ENCODE assay signal across 26 cellular contexts in the genomic region with DNA sequence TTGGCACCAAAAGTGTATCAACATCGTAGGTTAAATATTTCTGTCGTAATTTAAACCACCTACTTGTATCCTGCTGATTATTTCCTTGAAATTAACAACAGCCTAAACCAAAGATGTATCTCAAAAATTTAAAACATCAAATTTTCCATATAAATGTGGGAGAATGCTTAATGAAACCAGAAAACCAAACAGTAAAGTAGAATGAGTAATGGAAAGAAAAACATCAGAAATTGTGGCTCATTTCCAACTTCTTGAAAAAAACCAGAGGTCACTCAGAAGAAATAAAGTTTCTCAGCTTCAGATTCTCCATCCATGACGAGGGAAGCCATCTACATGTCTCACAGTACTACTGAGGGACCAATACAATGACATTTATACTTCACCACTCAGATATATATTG.
A peak's percentile ranks its signal among the peaks of the same experiment; 100 is the strongest.
DNase-seq lines count a peak whose midpoint lies in the region; ATAC-seq and TF ChIP-seq lines count a peak whose summit lies in the region.
"Had no signal": no experiment of that assay in that cellular context is flagged by ENCODE, and none has a peak within 500 bp of the region (broad histone marks: within the 10 kb centered on the region; RNA-seq: fewer than 3 reads in every experiment).

No MANE protein-coding gene starts in this region.

- POLR2A ChIA-PET in IMR-90 (lab: Charles Lee; ENCODE audit: unreplicated experiment) = no interaction called here

- no peak overlapping the region for H3K56ac ChIP-seq in IMR-90 (ENCODE audit: extremely low read depth, insufficient read depth, low read length)

- H3K36me3 ChIP-seq in IMR-90 (ENCODE audit: control insufficient read depth, insufficient read depth, low read length) = no peaks in the 10 kb centered on the region
- H3K36me3 ChIP-seq in psoas muscle (ENCODE audit: insufficient read depth in 1 of 2, low read depth in 1 of 2) = no peaks in the 10 kb centered on the region
- H3K36me3 ChIP-seq: uterus had no signal

- H3K4me1 ChIP-seq in IMR-90 (ENCODE audit: control insufficient read depth, insufficient read depth, low read length) (no peaks in the 10 kb centered on the region), psoas muscle (no peaks in the 10 kb centered on the region)
- H3K4me1 ChIP-seq: testis, uterus had no signal

- no peak overlapping the region for H3K4me3 ChIP-seq in IMR-90 (ENCODE audit: insufficient read depth, low read depth, low read length)
- no peak overlapping the region for H3K4me3 ChIP-seq in astrocyte of the spinal cord (ENCODE audit: low read depth, low read length)
- H3K4me3 ChIP-seq in fibroblast of pulmonary artery (replicated peaks; ENCODE audit: low read depth, low read length) = no peak overlapping the region
- no peak overlapping the region for H3K4me3 ChIP-seq in psoas muscle
- H3K4me3 ChIP-seq: GM23248, mucosa of descending colon, SK-N-MC, testis, uterus had no signal

- H3K27me3 ChIP-seq in IMR-90 (ENCODE audit: control insufficient read depth, insufficient read depth, low read length) = no peaks in the 10 kb centered on the region
- no peaks in the 10 kb centered on the region for H3K27me3 ChIP-seq in psoas muscle (ENCODE audit: insufficient read depth in 3 of 3, low read length in 2 of 3)
- H3K27me3 ChIP-seq: testis, uterus had no signal

- no peaks in the 10 kb centered on the region for H3K36me3 Mint-ChIP-seq in activated naive CD4-positive, alpha-beta T cell treated with anti-CD3 and anti-CD28 coated beads, Interleukin-2, amount 10 ng/mL, durations not matched to agents 7 days and 5 days
- H3K36me3 Mint-ChIP-seq: stimulated activated naive B cell treated with anti-CD40 and anti-IgM and Interleukin-4, amounts not matched to agents 10 μg/mL and 1 μg/mL and 100 μg/mL, for 72 hours; WTC11 had no signal

- H2AK9ac ChIP-seq in IMR-90 (replicated peaks; ENCODE audit: low read depth, low read length, poor library complexity) = no peak overlapping the region

- no peak overlapping the region for H2AK5ac ChIP-seq in IMR-90 (ENCODE audit: low read depth, low read length)

- H2AFZ ChIP-seq in IMR-90 (replicated peaks; ENCODE audit: low read length, poor library complexity) = no peak overlapping the region
- H2AFZ ChIP-seq: GM23248 had no signal

- intact Hi-C loops in IMR-90 (cut with micrococcal nuclease) (no loop called here), psoas muscle (cut with DNase I) (no loop called here)

- no peaks in the 10 kb centered on the region for H3K79me1 ChIP-seq in IMR-90 (ENCODE audit: low read depth in 1 of 2, low read length in 2 of 2)

- no peaks in the 10 kb centered on the region for H3K9me3 ChIP-seq in IMR-90 (ENCODE audit: control insufficient read depth, insufficient read depth, low read length)
- no peaks in the 10 kb centered on the region for H3K9me3 ChIP-seq in psoas muscle
- H3K9me3 ChIP-seq: mucosa of descending colon, testis, uterus had no signal

- no peaks in the 10 kb centered on the region for H3K27me3 Mint-ChIP-seq in activated naive CD4-positive, alpha-beta T cell treated with anti-CD3 and anti-CD28 coated beads, Interleukin-2, amount 10 ng/mL, durations not matched to agents 7 days and 5 days
- H3K27me3 Mint-ChIP-seq: stimulated activated naive B cell treated with anti-CD40 and anti-IgM and Interleukin-4, amounts not matched to agents 10 μg/mL and 1 μg/mL and 100 μg/mL, for 72 hours had no signal

- H3K4me1 Mint-ChIP-seq in activated naive CD4-positive, alpha-beta T cell treated with anti-CD3 and anti-CD28 coated beads, Interleukin-2, amount 10 ng/mL, durations not matched to agents 7 days and 5 days = no peaks in the 10 kb centered on the region
- H3K4me1 Mint-ChIP-seq: nephron progenitor cell; stimulated activated naive B cell treated with anti-CD40 and anti-IgM and Interleukin-4, amounts not matched to agents 10 μg/mL and 1 μg/mL and 100 μg/mL, for 72 hours; WTC11 had no signal

- no peak overlapping the region for H3K27ac ChIP-seq in IMR-90 (ENCODE audit: insufficient read depth, low read length)
- H3K27ac ChIP-seq in psoas muscle = no peak overlapping the region
- H3K27ac ChIP-seq: C4-2B, GM23248, RWPE1, SK-N-MC, testis, uterus had no signal

- no peak overlapping the region for H4K5ac ChIP-seq in IMR-90 (ENCODE audit: low read depth, low read length)

- H3K9me1 ChIP-seq in IMR-90 (ENCODE audit: insufficient read depth, low read length) = no peaks in the 10 kb centered on the region

- H2BK15ac ChIP-seq in IMR-90 (ENCODE audit: low read depth, low read length) = no peak overlapping the region

- in situ Hi-C loops in IMR-90 (cut with MboI; ENCODE audit: low sequenced_read_pairs) (no loop called here), astrocyte of the spinal cord (cut with HindIII; ENCODE audit: low sequenced_read_pairs) (no loop called here)

- no peaks in the 10 kb centered on the region for H3K9me3 Mint-ChIP-seq in activated naive CD4-positive, alpha-beta T cell treated with anti-CD3 and anti-CD28 coated beads, Interleukin-2, amount 10 ng/mL, durations not matched to agents 7 days and 5 days
- H3K9me3 Mint-ChIP-seq: nephron progenitor cell; stimulated activated naive B cell treated with anti-CD40 and anti-IgM and Interleukin-4, amounts not matched to agents 10 μg/mL and 1 μg/mL and 100 μg/mL, for 72 hours had no signal

- H4K8ac ChIP-seq in IMR-90 (ENCODE audit: low read depth in 2 of 2, low read length in 2 of 2) = no peak overlapping the region

- H3K4me3 Mint-ChIP-seq in activated naive CD4-positive, alpha-beta T cell treated with anti-CD3 and anti-CD28 coated beads, Interleukin-2, amount 10 ng/mL, durations not matched to agents 7 days and 5 days = no peak overlapping the region
- H3K4me3 Mint-ChIP-seq: nephron progenitor cell; stimulated activated naive B cell treated with anti-CD40 and anti-IgM and Interleukin-4, amounts not matched to agents 10 μg/mL and 1 μg/mL and 100 μg/mL, for 72 hours; WTC11 had no signal

- H3K23ac ChIP-seq in IMR-90 (ENCODE audit: low read depth, low read length) = no peak overlapping the region

- TF ChIP-seq CTCF in IMR-90 (conservative IDR thresholded peaks at IDR 0.05; ENCODE audit: low read depth, low read length) (no peak), astrocyte of the spinal cord (IDR thresholded peaks at IDR 0.05; ENCODE audit: low read depth, low read length) (no peak), fibroblast of pulmonary artery (IDR thresholded peaks at IDR 0.05; ENCODE audit: low read length, missing control alignments) (no peak), psoas muscle (IDR thresholded peaks at IDR 0.05) (no peak)

- dilution Hi-C loops in IMR-90 (cut with HindIII; ENCODE audit: low sequenced_read_pairs, unreplicated experiment) = no loop called here

- BruUV-seq in IMR-90 (replicated peaks; lab: Mats Ljungman, UMichigan) = no TSS peak

- no peak overlapping the region for H3K4me2 ChIP-seq in IMR-90 (ENCODE audit: low read depth, low read length)

- H3K18ac ChIP-seq in IMR-90 (ENCODE audit: low read depth, low read length) = no peak overlapping the region

- WGBS in IMR-90 (ENCODE audit: extremely low coverage in 2 of 2, insufficient read length in 1 of 2), 2 experiments = no CpG with 5 or more reads among the region's 3 CpGs
- WGBS in psoas muscle, 3 donors = 38 to 44% (median 43%) methylated on average over 3 of the region's 3 CpGs

- no peak for TF ChIP-seq RAD21 in IMR-90 (IDR thresholded peaks at IDR 0.05; ENCODE audit: low read length)

- no peak for TF ChIP-seq POLR2A in IMR-90 (IDR thresholded peaks at IDR 0.05; ENCODE audit: low read depth, low read length)

- no peak overlapping the region for H2BK5ac ChIP-seq in IMR-90 (ENCODE audit: low read depth, low read length, poor library complexity, severe bottlenecking)

- DNase-seq in IMR-90 (peak; percentile 1), astrocyte of the spinal cord (ENCODE audit: low read depth, low spot score) (peak; percentile 91), fibroblast of pulmonary artery (ENCODE audit: low read depth) (peak; percentile 63), renal cortical epithelial cell (ENCODE audit: low read depth) (peak; percentile 66), psoas muscle (no peak), NCI-H345 (lab: John Stamatoyannopoulos, UW) (no peak)
- DNase-seq in activated CD4-positive, alpha-beta T cell treated with anti-CD3 and anti-CD28 coated beads for 1 hour = no peak
- DNase-seq in activated naive CD4-positive, alpha-beta T cell treated with anti-CD3 and anti-CD28 coated beads, Interleukin-2, amount 10 ng/mL, durations not matched to agents 7 days and 5 days = no peak
- DNase-seq: activated CD4-positive, alpha-beta T cell treated with anti-CD3 and anti-CD28 coated beads, Interleukin-2, amount 50 U/mL, for 4 hours; activated effector memory CD4-positive, alpha-beta T cell treated with Interleukin-2 at 50 U/mL for 16 hours; central memory CD4-positive, alpha-beta T cell; GM23248; mucosa of descending colon; NCI-H2081 treated with DMSO at 0.1 percent for 48 hours; NCI-H510A treated with DMSO at 0.1 percent for 48 hours; nephron progenitor cell; posterior cingulate gyrus; stimulated activated CD4-positive, alpha-beta T cell treated with anti-CD3 and anti-CD28 coated beads, Interleukin-2, amount 100 ng/mL, for 48 hours; stimulated activated naive B cell treated with anti-CD40 and anti-IgM and Interleukin-4, amounts not matched to agents 10 μg/mL and 1 μg/mL and 100 μg/mL, for 72 hours; testis; uterus had no signal

- no peak overlapping the region for H3K27ac Mint-ChIP-seq in activated naive CD4-positive, alpha-beta T cell treated with anti-CD3 and anti-CD28 coated beads, Interleukin-2, amount 10 ng/mL, durations not matched to agents 7 days and 5 days
- H3K27ac Mint-ChIP-seq: nephron progenitor cell; stimulated activated naive B cell treated with anti-CD40 and anti-IgM and Interleukin-4, amounts not matched to agents 10 μg/mL and 1 μg/mL and 100 μg/mL, for 72 hours; WTC11 had no signal

- H3K4ac ChIP-seq in IMR-90 (ENCODE audit: low read depth, low read length) = no peak overlapping the region

- no peak overlapping the region for H2BK20ac ChIP-seq in IMR-90 (ENCODE audit: low read depth, low read length)

- H3K14ac ChIP-seq in IMR-90 (replicated peaks; ENCODE audit: low read depth, low read length) = no peak overlapping the region

- no peak overlapping the region for H2BK120ac ChIP-seq in IMR-90 (ENCODE audit: low read depth, low read length)

- ATAC-seq in IMR-90 (ENCODE audit: low read depth) (no peak), psoas muscle (no peak)
- ATAC-seq: esophagus mucosa; mucosa of descending colon; stimulated activated naive B cell treated with anti-CD40 and anti-IgM and Interleukin-4, amounts not matched to agents 10 μg/mL and 1 μg/mL and 100 μg/mL, for 72 hours; WTC11 had no signal

- no peak overlapping the region for H3K9ac ChIP-seq in IMR-90 (ENCODE audit: low read depth, low read length)
- H3K9ac ChIP-seq: GM23248 had no signal

- no peak overlapping the region for H4K91ac ChIP-seq in IMR-90 (ENCODE audit: insufficient read depth, low read depth, low read length)

- H4K20me1 ChIP-seq in IMR-90 (ENCODE audit: insufficient read depth, low read length) = no peaks in the 10 kb centered on the region

- CTCF ChIA-PET in IMR-90 (lab: Yijun Ruan, JAX) = interaction anchor here (0.5 kb wide), 1 partner anchor 44 kb away, joined by 3 read pairs; no protein-coding TSS in a partner anchor
- CTCF ChIA-PET in activated naive CD4-positive, alpha-beta T cell treated with anti-CD3 and anti-CD28 coated beads, Interleukin-2, amount 10 ng/mL, durations not matched to agents 7 days and 5 days (lab: Charles Lee) = no interaction called here

Comparison
In these comparisons a context has a peak if more than half of its experiments do, and no peak if none do; other contexts are left out.
1. DNase-seq: peak in IMR-90 (single experiment), astrocyte of the spinal cord (single experiment), fibroblast of pulmonary artery (single experiment) and renal cortical epithelial cell (single experiment); none in psoas muscle (0 of 2), NCI-H345 (single experiment), activated CD4-positive, alpha-beta T cell treated with anti-CD3 and anti-CD28 coated beads for 1 hour (single experiment) and activated naive CD4-positive, alpha-beta T cell treated with anti-CD3 and anti-CD28 coated beads, Interleukin-2, amount 10 ng/mL, durations not matched to agents 7 days and 5 days (single experiment).